Comparison of ENCODE assay signal across 18 cellular contexts in genomic region chr12:104890463-104891096, GRCh38.
A peak's percentile ranks its signal among the peaks of the same experiment; 100 is the strongest.
DNase-seq lines count a peak whose midpoint lies in the region; ATAC-seq and TF ChIP-seq lines count a peak whose summit lies in the region.
"Had no signal": no experiment of that assay in that cellular context is flagged by ENCODE, and none has a peak within 500 bp of the region (broad histone marks: within the 10 kb centered on the region; RNA-seq: fewer than 3 reads in every experiment).

No MANE protein-coding gene starts in this region.

- H3K9me3 Mint-ChIP-seq in memory B cell: peaks cover 2% of the 10 kb centered on the region
- H3K9me3 Mint-ChIP-seq: CD8-positive, alpha-beta memory T cell had no signal

- H4K20me1 ChIP-seq in OCI-LY3 (ENCODE audit: insufficient read depth, low read length): peaks cover 3% of the 10 kb centered on the region; the same call in 1 of the 2 replicates

- DNase-seq in activated CD4-positive, alpha-beta T cell treated with anti-CD3 and anti-CD28 coated beads for 48 hours: peak; percentile 5
- DNase-seq in activated CD4-positive, alpha-beta T cell treated with anti-CD3 and anti-CD28 coated beads, Interleukin-2, amount 50 U/mL, for 4 hours: no peak
- DNase-seq in memory B cell (ENCODE audit: low spot score in 2 of 2) (no peak), ovary (no peak), retina (no peak)
- DNase-seq: activated effector memory CD4-positive, alpha-beta T cell treated with anti-CD3 and anti-CD28 coated beads, Interleukin-2, amount 50 U/mL, for 16 hours; CD8-positive, alpha-beta memory T cell; effector memory CD4-positive, alpha-beta T cell; foreskin melanocyte; GDM1; MM.1S; pancreas; SW 1271 had no signal

- H3K9ac ChIP-seq in OCI-LY3 (ENCODE audit: low read length): no peak overlapping the region

- WGBS in ovary, 3 donors: 90 to 93% (median 91%) methylated on average over 5 of the region's 5 CpGs

- H3K79me2 ChIP-seq in OCI-LY3 (ENCODE audit: low read length): peaks cover 4% of the 10 kb centered on the region; the same call in 1 of the 2 replicates

- H3K4me3 ChIP-seq in OCI-LY3 (ENCODE audit: low read length) (no peak overlapping the region), ovary (no peak overlapping the region)
- H3K4me3 ChIP-seq: A549, pancreas, skin epidermis had no signal

- no peak for TF ChIP-seq POLR2A in ovary (IDR thresholded peaks at IDR 0.05)

- H3K4me3 Mint-ChIP-seq in memory B cell: no peak overlapping the region
- H3K4me3 Mint-ChIP-seq: CD8-positive, alpha-beta memory T cell had no signal

- no peaks in the 10 kb centered on the region for H3K9me3 ChIP-seq in OCI-LY3 (ENCODE audit: insufficient read depth, low read length)
- no peaks in the 10 kb centered on the region for H3K9me3 ChIP-seq in ovary
- H3K9me3 ChIP-seq: A549, pancreas had no signal

- H3K27me3 ChIP-seq in OCI-LY3 (ENCODE audit: low read depth, low read length) (no peaks in the 10 kb centered on the region), ovary (no peaks in the 10 kb centered on the region)
- H3K27me3 ChIP-seq: pancreas had no signal

- peaks cover 2% of the 10 kb centered on the region for H3K36me3 Mint-ChIP-seq in memory B cell
- H3K36me3 Mint-ChIP-seq: CD8-positive, alpha-beta memory T cell had no signal

- no peak for TF ChIP-seq EP300 in ovary (IDR thresholded peaks at IDR 0.05)

- ATAC-seq in GM19463 (IDR thresholded peaks at IDR 0.05; ENCODE audit: unreplicated experiment) (peak; percentile 44), memory B cell (ENCODE audit: low read depth) (peak; percentile 17), HG02981 (IDR thresholded peaks at IDR 0.05; ENCODE audit: unreplicated experiment) (no peak)
- ATAC-seq: A549, pancreas had no signal

- peaks cover 15% of the 10 kb centered on the region for H3K4me1 ChIP-seq in OCI-LY3 (ENCODE audit: low read length)
- H3K4me1 ChIP-seq in ovary (ENCODE audit: insufficient read depth): no peaks in the 10 kb centered on the region

- no peak overlapping the region for H3K27ac ChIP-seq in OCI-LY3 (ENCODE audit: low read length)
- H3K27ac ChIP-seq in ovary: no peak overlapping the region
- H3K27ac ChIP-seq: A549, pancreas, skin epidermis had no signal

- H3K36me3 ChIP-seq in OCI-LY3 (replicated peaks; ENCODE audit: low read depth, low read length) (peaks cover 7% of the 10 kb centered on the region), ovary (no peaks in the 10 kb centered on the region)
- H3K36me3 ChIP-seq: pancreas had no signal

- H2AFZ ChIP-seq in OCI-LY3 (ENCODE audit: low read depth, low read length): no peak overlapping the region

- peaks cover 10% of the 10 kb centered on the region for H3K4me1 Mint-ChIP-seq in memory B cell
- H3K4me1 Mint-ChIP-seq: CD8-positive, alpha-beta memory T cell had no signal

- H3K27me3 Mint-ChIP-seq in memory B cell: no peaks in the 10 kb centered on the region

- H3K27ac Mint-ChIP-seq in memory B cell: peak overlapping the region; percentile 14
- H3K27ac Mint-ChIP-seq: CD8-positive, alpha-beta memory T cell had no signal

- intact Hi-C loops in ovary (cut with DNase I): no loop called here

- TF ChIP-seq CTCF in OCI-LY3 (IDR thresholded peaks at IDR 0.05; ENCODE audit: low read depth, low read length) (no peak), ovary (IDR thresholded peaks at IDR 0.05) (no peak)

- peak overlapping the region; percentile 2; the same call in 1 of the 2 replicates for H3K4me2 ChIP-seq in OCI-LY3 (ENCODE audit: low read length)
- H3K4me2 ChIP-seq: A549 had no signal
